Comparison of ENCODE assay signal across 17 cellular contexts in the genomic region with DNA sequence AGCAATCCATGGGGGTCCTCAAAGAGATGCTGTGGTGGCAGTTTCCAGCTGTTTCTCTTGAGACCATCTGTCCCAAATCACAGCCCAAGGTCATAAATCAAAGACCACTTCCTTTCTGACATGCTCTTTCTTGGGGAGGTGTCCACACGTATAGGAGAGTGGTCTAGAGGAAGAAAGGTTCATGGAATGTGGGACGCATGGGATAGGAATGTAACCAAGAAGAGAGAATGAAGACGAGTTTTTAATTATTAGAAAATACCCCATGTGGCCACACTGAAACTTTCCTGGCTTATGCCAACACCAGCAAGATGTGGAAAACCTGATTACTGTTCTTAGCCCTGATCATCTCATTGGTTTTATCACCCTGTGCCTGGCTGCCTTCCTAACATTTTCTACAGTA.
DNase-seq lines count a peak whose midpoint lies in the region; ATAC-seq and TF ChIP-seq lines count a peak whose summit lies in the region.
"Had no signal": no experiment of that assay in that cellular context is flagged by ENCODE, and none has a peak within 500 bp of the region (broad histone marks: within the 10 kb centered on the region; RNA-seq: fewer than 3 reads in every experiment).

No MANE protein-coding gene starts in this region.

- H3K27ac Mint-ChIP-seq in CD14-positive monocyte (peak overlapping the region; percentile 91 to 97 (median 96)), T-helper 17 cell (peak overlapping the region; percentile 29), neural progenitor cell (no peak overlapping the region)
- H3K27ac Mint-ChIP-seq: activated B cell treated with CpG ODN at 0.5 μM for 24 hours had no signal

- intact Hi-C loops in CD14-positive monocyte (cut with micrococcal nuclease) (loop anchor here (5.0 kb wide), 2 partner anchors 173 to 178 kb away; partner anchors contain the start of gene ALDH4A1 (in 1 of the 2)), mucosa of descending colon (cut with DNase I, micrococcal nuclease) (no loop called here), gastrocnemius medialis (cut with DNase I; ENCODE audit: low total_unique reads) (no loop called here)

- in situ Hi-C loops in gastrocnemius medialis (cut with MboI; ENCODE audit: low sequenced_read_pairs in 4 of 4), result loop anchor here in 1 of 4 donors (25.0 kb wide), 1 partner anchor 168 kb away; the partner anchor contains the start of gene ALDH4A1

- peaks cover 0 to 5% (median 0%) of the 10 kb centered on the region in 3 donors for H3K27me3 Mint-ChIP-seq in CD14-positive monocyte (ENCODE audit: low read depth in 3 of 3)
- no peaks in the 10 kb centered on the region for H3K27me3 Mint-ChIP-seq in T-helper 17 cell
- H3K27me3 Mint-ChIP-seq in neural progenitor cell (ENCODE audit: insufficient read depth, low read depth), result peaks cover 2% of the 10 kb centered on the region
- H3K27me3 Mint-ChIP-seq: activated B cell treated with CpG ODN at 0.5 μM for 24 hours; natural killer cell treated with Interleukin-12 subunit alpha and Interleukin-12 subunit beta and Interleukin-15 and Interleukin-18, amount 100 ng/mL, for 72 hours had no signal

- H3K4me3 Mint-ChIP-seq in CD14-positive monocyte, result peak overlapping the region; percentile 75 to 90
- H3K4me3 Mint-ChIP-seq in T-helper 17 cell, result no peak overlapping the region
- H3K4me3 Mint-ChIP-seq in neural progenitor cell, result no peak overlapping the region
- H3K4me3 Mint-ChIP-seq: activated B cell treated with CpG ODN at 0.5 μM for 24 hours; H9; natural killer cell treated with Interleukin-12 subunit alpha and Interleukin-12 subunit beta and Interleukin-15 and Interleukin-18, amount 100 ng/mL, for 72 hours had no signal

- H3K4me1 Mint-ChIP-seq in CD14-positive monocyte (peaks cover 43% of the 10 kb centered on the region), T-helper 17 cell (no peaks in the 10 kb centered on the region), neural progenitor cell (no peaks in the 10 kb centered on the region)
- H3K4me1 Mint-ChIP-seq: H9 had no signal

- H3K9ac ChIP-seq in smooth muscle cell (ENCODE audit: low read depth), result peak overlapping the region; percentile 21
- H3K9ac ChIP-seq in neural progenitor cell, result no peak overlapping the region

- H3K27ac ChIP-seq in hepatocyte (peak overlapping the region; percentile 82), smooth muscle cell (ENCODE audit: low read depth) (peak overlapping the region; percentile 65), neural progenitor cell (no peak overlapping the region), gastrocnemius medialis (peak overlapping the region in 2 of 4 donors; percentile 26 to 69)
- H3K27ac ChIP-seq: ascending aorta, SK-N-MC had no signal

- H3K36me3 ChIP-seq in hepatocyte (replicated peaks; ENCODE audit: insufficient read depth, low read depth) (no peaks in the 10 kb centered on the region), smooth muscle cell (ENCODE audit: low read depth) (peaks cover 18% of the 10 kb centered on the region), mucosa of descending colon (ENCODE audit: low read depth) (peaks cover 8% of the 10 kb centered on the region), neural progenitor cell (no peaks in the 10 kb centered on the region), gastrocnemius medialis (peaks cover 2 to 100% of the 10 kb centered on the region in 2 donors)

- no peak for TF ChIP-seq CTCF in CD14-positive monocyte (IDR thresholded peaks at IDR 0.05)
- no peak for TF ChIP-seq CTCF in hepatocyte (IDR thresholded peaks at IDR 0.05; ENCODE audit: poor library complexity)
- no peak for TF ChIP-seq CTCF in smooth muscle cell (IDR thresholded peaks at IDR 0.05; ENCODE audit: borderline replicate concordance, insufficient read depth, poor library complexity, severe bottlenecking)
- TF ChIP-seq CTCF in mucosa of descending colon (IDR thresholded peaks at IDR 0.05), result no peak
- no peak for TF ChIP-seq CTCF in neural progenitor cell (IDR thresholded peaks at IDR 0.05)
- no peak for TF ChIP-seq CTCF in gastrocnemius medialis (IDR thresholded peaks at IDR 0.05 in 4 of 5, conservative IDR thresholded peaks at IDR 0.05 in 1 of 5)

- H4K20me1 ChIP-seq in hepatocyte (ENCODE audit: insufficient read depth, poor library complexity, severe bottlenecking) (no peaks in the 10 kb centered on the region), smooth muscle cell (ENCODE audit: low read depth) (no peaks in the 10 kb centered on the region), neural progenitor cell (ENCODE audit: low read depth) (peaks cover 2% of the 10 kb centered on the region)

- H3K36me3 Mint-ChIP-seq in CD14-positive monocyte, result peaks cover 80 to 85% of the 10 kb centered on the region in 2 donors
- H3K36me3 Mint-ChIP-seq in T-helper 17 cell (ENCODE audit: low read depth), result peaks cover 16% of the 10 kb centered on the region
- peaks cover 35% of the 10 kb centered on the region for H3K36me3 Mint-ChIP-seq in neural progenitor cell

- ATAC-seq in T-helper 17 cell (no peak), mucosa of descending colon (no peak), gastrocnemius medialis (no peak)
- ATAC-seq: natural killer cell treated with Interleukin-12 subunit alpha and Interleukin-12 subunit beta and Interleukin-15 and Interleukin-18, amount 100 ng/mL, for 72 hours had no signal

- H3K4me2 ChIP-seq in hepatocyte, result no peak overlapping the region
- H3K4me2 ChIP-seq in smooth muscle cell, result no peak overlapping the region
- no peak overlapping the region for H3K4me2 ChIP-seq in neural progenitor cell

- no peak for DNase-seq in CD14-positive monocyte (ENCODE audit: low spot score)
- DNase-seq in T-helper 17 cell, result no peak
- DNase-seq in hepatocyte (ENCODE audit: low spot score), result no peak
- no peak for DNase-seq in smooth muscle cell (lab: John Stamatoyannopoulos, UW; ENCODE audit: unreplicated experiment)
- no peak for DNase-seq in mesenteric fat pad (ENCODE audit: low spot score)
- no peak for DNase-seq in mucosa of descending colon
- DNase-seq in neural progenitor cell (ENCODE audit: low spot score), result no peak
- DNase-seq in gastrocnemius medialis, result no peak
- DNase-seq: activated B cell treated with CpG ODN at 0.5 μM for 24 hours; activated T-cell treated with anti-CD3 and anti-CD28 coated beads, Interleukin-2, amount 50 U/mL, for 1 hour; H9; NCI-H1436 treated with DMSO at 0.1 percent for 48 hours; NCI-H748 treated with DMSO at 0.1 percent for 48 hours; stimulated activated CD4-positive, alpha-beta T cell treated with anti-CD3 and anti-CD28 coated beads, Interleukin-15, amount 100 ng/mL, for 24 hours had no signal

- no peak for TF ChIP-seq POLR2A in gastrocnemius medialis (IDR thresholded peaks at IDR 0.05)

- H3K27me3 ChIP-seq in hepatocyte, result no peaks in the 10 kb centered on the region
- H3K27me3 ChIP-seq in smooth muscle cell (ENCODE audit: low read depth), result no peaks in the 10 kb centered on the region
- no peaks in the 10 kb centered on the region for H3K27me3 ChIP-seq in neural progenitor cell
- H3K27me3 ChIP-seq in gastrocnemius medialis, result no peaks in the 10 kb centered on the region
- H3K27me3 ChIP-seq: ascending aorta had no signal

- no peaks in the 10 kb centered on the region for H3K9me2 ChIP-seq in hepatocyte (replicated peaks; ENCODE audit: insufficient read depth)

- H3K4me1 ChIP-seq in hepatocyte (ENCODE audit: insufficient read depth) (peaks cover 9% of the 10 kb centered on the region), smooth muscle cell (ENCODE audit: low read depth) (no peaks in the 10 kb centered on the region), mucosa of descending colon (ENCODE audit: low read depth) (peaks cover 17% of the 10 kb centered on the region), neural progenitor cell (no peaks in the 10 kb centered on the region), gastrocnemius medialis (peaks cover 9 to 22% of the 10 kb centered on the region in 2 donors)
- H3K4me1 ChIP-seq: ascending aorta had no signal

- WGBS in hepatocyte (ENCODE audit: low lambda C conversion rate, missing lambda C conversion rate), result 82% methylated on average over 3 of the region's 3 CpGs
- WGBS in smooth muscle cell (ENCODE audit: low lambda C conversion rate), result 73% methylated on average over 3 of the region's 3 CpGs

- H3K79me2 ChIP-seq in hepatocyte, result no peaks in the 10 kb centered on the region
- H3K79me2 ChIP-seq in smooth muscle cell (ENCODE audit: low read depth), result no peaks in the 10 kb centered on the region
- no peaks in the 10 kb centered on the region for H3K79me2 ChIP-seq in neural progenitor cell (ENCODE audit: low read depth)

- peaks cover 0 to 3% (median 0%) of the 10 kb centered on the region in 7 donors for H3K9me3 Mint-ChIP-seq in CD14-positive monocyte
- no peaks in the 10 kb centered on the region for H3K9me3 Mint-ChIP-seq in neural progenitor cell
- H3K9me3 Mint-ChIP-seq: activated B cell treated with CpG ODN at 0.5 μM for 24 hours; H9; natural killer cell treated with Interleukin-12 subunit alpha and Interleukin-12 subunit beta and Interleukin-15 and Interleukin-18, amount 100 ng/mL, for 72 hours had no signal

- H3K4me3 ChIP-seq in hepatocyte (no peak overlapping the region), smooth muscle cell (no peak overlapping the region), mucosa of descending colon (no peak overlapping the region), neural progenitor cell (no peak overlapping the region), gastrocnemius medialis (no peak overlapping the region)
- H3K4me3 ChIP-seq: ascending aorta, SK-N-MC had no signal

- H3K9me3 ChIP-seq in T-helper 17 cell (ENCODE audit: control insufficient read depth, low read length, poor library complexity, severe bottlenecking) (no peaks in the 10 kb centered on the region), hepatocyte (ENCODE audit: low read depth) (no peaks in the 10 kb centered on the region), smooth muscle cell (replicated peaks; ENCODE audit: low read depth) (no peaks in the 10 kb centered on the region), mucosa of descending colon (no peaks in the 10 kb centered on the region), neural progenitor cell (ENCODE audit: low read depth) (no peaks in the 10 kb centered on the region), gastrocnemius medialis (no peaks in the 10 kb centered on the region)
- H3K9me3 ChIP-seq: ascending aorta had no signal

- H2AFZ ChIP-seq in hepatocyte (no peak overlapping the region), smooth muscle cell (ENCODE audit: low read depth) (no peak overlapping the region), neural progenitor cell (replicated peaks) (no peak overlapping the region)

- H3F3A ChIP-seq in smooth muscle cell (ENCODE audit: low read depth) (peaks cover 11% of the 10 kb centered on the region), neural progenitor cell (ENCODE audit: low read depth) (no peaks in the 10 kb centered on the region)

Comparison
In these comparisons a context has a peak if more than half of its experiments do, and no peak if none do; other contexts are left out.
1. H3K4me3 Mint-ChIP-seq: peak in CD14-positive monocyte (2 of 2); none in T-helper 17 cell (single experiment) and neural progenitor cell (single experiment).
2. intact Hi-C loops: an anchor here in CD14-positive monocyte (5.0 kb wide); none called in mucosa of descending colon and gastrocnemius medialis.